ENCODE assay signal across 23 cellular contexts in the genomic region with DNA sequence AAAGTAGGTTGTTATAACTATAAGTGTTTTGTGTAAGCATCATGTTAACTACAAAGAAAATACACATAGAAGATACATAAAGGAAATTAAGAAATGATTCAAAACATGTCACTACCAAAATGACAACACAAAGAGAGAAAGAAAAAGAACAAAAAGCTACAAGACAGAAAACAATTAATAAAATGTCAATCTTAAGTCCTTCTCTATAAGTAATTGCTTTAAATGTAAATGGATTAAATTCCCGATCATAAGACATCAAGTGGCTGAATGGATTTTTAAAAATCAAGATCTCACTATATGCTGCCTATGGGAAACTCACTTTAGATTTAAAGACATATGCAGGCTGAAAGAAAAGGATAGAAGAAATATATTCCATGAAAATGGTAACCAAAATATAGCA.
"Had no signal": no experiment of that assay in that cellular context is flagged by ENCODE, and none has a peak within 500 bp of the region (broad histone marks: within the 10 kb centered on the region; RNA-seq: fewer than 3 reads in every experiment).

No MANE protein-coding gene starts in this region.

- H3K27ac ChIP-seq: KMS-11 had no signal

- FAIRE-seq: HepG2, RCC 7860 had no signal

- H3K4me2 ChIP-seq: KMS-11, SK-N-SH had no signal

- H3K9ac ChIP-seq: KMS-11, SK-N-SH had no signal

- H3K9me2 ChIP-seq: SK-N-SH had no signal

- H3K9me3 ChIP-seq: SK-N-SH had no signal

- DNase-seq: IMR-90, MV-4-11, NCI-H1048, NCI-H1105, NCI-H1417, NCI-H146, NCI-H1694 treated with DMSO at 0.1 percent for 48 hours, NCI-H1930, NCI-H2081, NCI-H2107, NCI-H226, NCI-H446, NCI-H510A, NCI-H524 treated with DMSO at 0.1 percent for 48 hours, NCI-H69, NCI-H774, Right ventricle myocardium superior, RPMI8226, SK-N-SH, SW 1271 had no signal
